7 cellular contexts compared by ENCODE assay signal in genomic region chr12:3041558-3042164, GRCh38. TPM values are rescaled to one million over a fixed set of nuclear protein-coding genes. Genes with fewer than 3 reads are reported as not detected.
DNase-seq lines count a peak whose midpoint lies in the region; ATAC-seq, FAIRE-seq and TF ChIP-seq lines count a peak whose summit lies in the region.

No MANE protein-coding gene starts in this region.

- no peak overlapping the region for H2BK15ac ChIP-seq in H1 (ENCODE audit: low read length)

- H2BK20ac ChIP-seq in H1 (ENCODE audit: low read length) = no peak overlapping the region

- no peaks in the 10 kb centered on the region for H3K79me1 ChIP-seq in H1 (ENCODE audit: low read depth, low read length)

- no peak overlapping the region for H3K23ac ChIP-seq in H1 (ENCODE audit: insufficient read length)

- TF ChIP-seq RAD21 in H1 (IDR thresholded peaks at IDR 0.05 in 1 of 2, conservative IDR thresholded peaks at IDR 0.05 in 1 of 2; ENCODE audit: low read depth in 2 of 2, low read length in 2 of 2) = peak; percentile 69 to 74

- peak overlapping the region; percentile 51; the same call in 1 of the 2 replicates for H4K8ac ChIP-seq in H1 (ENCODE audit: extremely low read depth, insufficient read depth, low read length)

- no peak overlapping the region for H3K4ac ChIP-seq in H1 (replicated peaks; ENCODE audit: insufficient read length, low read depth, low read length)

- no peaks in the 10 kb centered on the region for H3K27me3 ChIP-seq in H1 (replicated peaks in 1 of 4; ENCODE audit: control insufficient read depth in 3 of 4, extremely low read depth in 1 of 4, insufficient read depth in 3 of 4, low read length in 3 of 4)
- peaks cover 0 to 34% (median 0%) of the 10 kb centered on the region in 3 donors for H3K27me3 ChIP-seq in stomach

- H3K23me2 ChIP-seq in H1 (ENCODE audit: low read depth, low read length) = no peaks in the 10 kb centered on the region

- H3K9me3 Mint-ChIP-seq in activated CD4-positive, alpha-beta memory T cell treated with anti-CD3 and anti-CD28 coated beads for 36 hours = no peaks in the 10 kb centered on the region

- no peak overlapping the region for H4K91ac ChIP-seq in H1 (replicated peaks; ENCODE audit: insufficient read length, low read length)

- H3K79me2 ChIP-seq in H1 (ENCODE audit: control insufficient read depth in 1 of 2, insufficient read depth in 2 of 2, low read length in 2 of 2) = no peaks in the 10 kb centered on the region

- H3K36me3 Mint-ChIP-seq in activated CD4-positive, alpha-beta memory T cell treated with anti-CD3 and anti-CD28 coated beads for 36 hours = no peaks in the 10 kb centered on the region

- TF ChIP-seq CTCF in GM10248 (IDR thresholded peaks at IDR 0.05; ENCODE audit: control extremely low read depth, extremely low read depth, low read depth, missing control alignments) = peak; percentile 84
- peak; percentile 61 to 79 (median 79) for TF ChIP-seq CTCF in H1 (IDR thresholded peaks at IDR 0.05; ENCODE audit: control extremely low read depth in 1 of 3, insufficient read depth in 1 of 3, low read depth in 1 of 3, low read length in 3 of 3)
- TF ChIP-seq CTCF in stomach (IDR thresholded peaks at IDR 0.05) = peak in 4 of 7 experiments; percentile 18 to 57 (median 44)

- ATAC-seq in HG03354 (IDR thresholded peaks at IDR 0.05; ENCODE audit: poor library complexity, severe bottlenecking, unreplicated experiment) = peak; percentile 76

- DNase-seq in GM10248 (ENCODE audit: extremely low spot score) = peak; percentile 87
- peak; percentile 54 for DNase-seq in NCI-H526 treated with DMSO at 0.1 percent for 48 hours (lab: John Stamatoyannopoulos, UW)
- DNase-seq in activated CD4-positive, alpha-beta memory T cell treated with anti-CD3 and anti-CD28 coated beads for 36 hours = peak; percentile 74
- peak; percentile 34 to 69 for DNase-seq in H1 (ENCODE audit: low read depth in 1 of 2, low spot score in 2 of 2)
- DNase-seq in midbrain (lab: John Stamatoyannopoulos, UW) = peak; percentile 80
- DNase-seq in stomach = peak; percentile 65

- no peak overlapping the region for H2BK12ac ChIP-seq in H1 (ENCODE audit: low read depth, low read length)

- no peaks in the 10 kb centered on the region; a peak in 1 of 7 replicates for H3K4me1 ChIP-seq in H1 (replicated peaks in 1 of 4; ENCODE audit: control insufficient read depth in 3 of 4, insufficient read depth in 4 of 4, low read length in 3 of 4)
- H3K4me1 ChIP-seq in stomach = peaks cover 0 to 18% (median 0%) of the 10 kb centered on the region in 4 donors

- no peaks in the 10 kb centered on the region for H3K9me3 ChIP-seq in H1 (ENCODE audit: insufficient read depth in 2 of 2, low read depth in 1 of 2, low read length in 1 of 2)
- H3K9me3 ChIP-seq in stomach = no peaks in the 10 kb centered on the region

- TF ChIP-seq EP300 in H1 (IDR thresholded peaks at IDR 0.05; ENCODE audit: borderline replicate concordance in 1 of 2, low read depth in 2 of 2, low read length in 2 of 2) (no peak), stomach (IDR thresholded peaks at IDR 0.05) (no peak)

- TF ChIP-seq POLR2A in H1 (IDR thresholded peaks at IDR 0.05; ENCODE audit: control extremely low read depth in 1 of 2, low read depth in 2 of 2, low read length in 2 of 2) (no peak), stomach (IDR thresholded peaks at IDR 0.05) (no peak)

- peaks cover 24% of the 10 kb centered on the region for H3K27me3 Mint-ChIP-seq in activated CD4-positive, alpha-beta memory T cell treated with anti-CD3 and anti-CD28 coated beads for 36 hours

- no peak overlapping the region for H3K27ac Mint-ChIP-seq in activated CD4-positive, alpha-beta memory T cell treated with anti-CD3 and anti-CD28 coated beads for 36 hours

- peaks cover 0 to 11% of the 10 kb centered on the region in 2 experiments for H4K20me1 ChIP-seq in H1 (replicated peaks in 1 of 2; ENCODE audit: control insufficient read depth in 1 of 2, insufficient read depth in 2 of 2, low read length in 2 of 2)

- H3K4me1 Mint-ChIP-seq in activated CD4-positive, alpha-beta memory T cell treated with anti-CD3 and anti-CD28 coated beads for 36 hours (ENCODE audit: low read depth) = no peaks in the 10 kb centered on the region

- no peak overlapping the region for H3K56ac ChIP-seq in H1 (replicated peaks; ENCODE audit: insufficient read length, low read depth, low read length)

- H3K36me3 ChIP-seq in H1 (ENCODE audit: control insufficient read depth in 2 of 4, insufficient read depth in 4 of 4, low read length in 3 of 4) (peaks cover 14 to 35% (median 22%) of the 10 kb centered on the region in 4 experiments; a peak in 7 of 8 replicates), stomach (peaks cover 4 to 41% (median 31%) of the 10 kb centered on the region in 4 donors)

- H2AK5ac ChIP-seq in H1 (ENCODE audit: low read depth, low read length) = no peak overlapping the region

- no peak overlapping the region for H3K9ac ChIP-seq in H1 (replicated peaks in 1 of 4; ENCODE audit: extremely low read depth in 1 of 4, low read depth in 3 of 4, low read length in 3 of 4)

- no peak overlapping the region for H2BK5ac ChIP-seq in H1 (ENCODE audit: low read depth, low read length)

- POLR2A ChIA-PET in GM10248 (lab: Yijun Ruan, JAX) (no interaction called here), H1 (lab: Charles Lee; ENCODE audit: partially characterized antibody) (no interaction called here)
- POLR2A ChIA-PET in activated CD4-positive, alpha-beta memory T cell treated with anti-CD3 and anti-CD28 coated beads for 36 hours (lab: Charles Lee) = no interaction called here

- H4K5ac ChIP-seq in H1 (ENCODE audit: insufficient read length, low read depth, low read length) = no peak overlapping the region

- peak; percentile 86 for FAIRE-seq in H1 (lab: Jason Lieb, UNC)

- intact Hi-C loops in activated CD4-positive, alpha-beta memory T cell treated with anti-CD3 and anti-CD28 coated beads for 36 hours (cut with micrococcal nuclease) = loop anchor here (2.0 kb wide), 1 partner anchor 189 kb away; no protein-coding TSS in a partner anchor
- intact Hi-C loops in stomach (cut with DNase I; ENCODE audit: low total_unique reads) = no loop called here

- no peak overlapping the region for H2BK120ac ChIP-seq in H1 (replicated peaks; ENCODE audit: low read depth, low read length)

- no peak overlapping the region for H2AFZ ChIP-seq in H1 (ENCODE audit: low read length)

- no peak overlapping the region for H3K27ac ChIP-seq in H1 (ENCODE audit: low read depth, low read length)
- no peak overlapping the region for H3K27ac ChIP-seq in stomach

- no peak overlapping the region for H3K18ac ChIP-seq in H1 (ENCODE audit: extremely low read depth, low read length)

- H3K4me3 ChIP-seq in H1 (ENCODE audit: extremely low read depth in 1 of 4, insufficient read depth in 2 of 4, low read depth in 3 of 4, low read length in 4 of 4) (no peak overlapping the region), stomach (no peak overlapping the region)

- H3K14ac ChIP-seq in H1 (ENCODE audit: insufficient read length) = no peak overlapping the region

- CTCF ChIA-PET in GM10248 (lab: Yijun Ruan, JAX) = interaction anchor here (0.8 to 3.0 kb wide), 19 partner anchors 8 to 1251 kb away, joined by 3 to 10 read pairs (median 4); partner anchors contain the start of genes TEX52 and TULP3
- CTCF ChIA-PET in activated CD4-positive, alpha-beta memory T cell treated with anti-CD3 and anti-CD28 coated beads for 36 hours (lab: Charles Lee) = interaction anchor here (0.9 to 2.2 kb wide), 11 partner anchors 10 to 196 kb away, joined by 3 to 9 read pairs (median 5); partner anchors contain the start of gene TULP3
- CTCF ChIA-PET in H1 (lab: Charles Lee; ENCODE audit: partially characterized antibody) = interaction anchor here (0.6 to 2.8 kb wide), 34 partner anchors 7 to 258 kb away, joined by 3 to 14 read pairs (median 5); partner anchors contain the start of gene TEX52

- 86% methylated on average over 11 of the region's 11 CpGs; no CpG with 5 or more reads in 1 of the 2 experiments for WGBS in H1 (ENCODE audit: extremely low coverage in 1 of 2, insufficient coverage in 1 of 2, insufficient read length in 1 of 2, insufficient replicate concordance in 2 of 2, low coverage in 1 of 2, low lambda C conversion rate in 2 of 2, missing lambda C conversion rate in 1 of 2), 2 experiments
- 68 to 75% (median 71%) methylated on average over 11 of the region's 11 CpGs for WGBS in stomach, 5 donors

- H3K4me2 ChIP-seq in H1 (ENCODE audit: insufficient read depth in 1 of 2, low read depth in 2 of 2, low read length in 2 of 2) = no peak overlapping the region

- H3K4me3 Mint-ChIP-seq in activated CD4-positive, alpha-beta memory T cell treated with anti-CD3 and anti-CD28 coated beads for 36 hours = no peak overlapping the region

TF ChIP-seq in H1, 55 proteins besides CTCF, POLR2A, EP300 and RAD21:
- TF ChIP-seq EZH2 (IDR thresholded peaks at IDR 0.05; ENCODE audit: low read depth, low read length, severe bottlenecking) (no peak), MAFK (IDR thresholded peaks at IDR 0.05; ENCODE audit: low read depth, low read length) (no peak), E2F6 (IDR thresholded peaks at IDR 0.05) (no peak), SRF (IDR thresholded peaks at IDR 0.05; ENCODE audit: low read depth, low read length) (no peak), BACH1 (IDR thresholded peaks at IDR 0.05; ENCODE audit: low read length) (no peak), RFX5 (IDR thresholded peaks at IDR 0.05; ENCODE audit: borderline replicate concordance, low read depth, low read length) (no peak)

RNA-seq across cellular contexts. Expression of gene TSPAN9, which starts 35.5 kb away (rescaled TPM):
- total RNA-seq in activated CD4-positive, alpha-beta memory T cell treated with anti-CD3 and anti-CD28 coated beads for 36 hours = 1 to 10 TPM in 1 of 2 experiments, under 1 TPM in 1; 0.87 to 1.2 TPM
- 26.1 and 29.1 TPM in 2 replicates for total RNA-seq in H1 (2021; fragmentation: NEBNext Ultra II Directional; extraction: Animal tissue kit (Norgen Biotek cat#: 25700))
- polyA plus RNA-seq in H1 (2011; rRNA removed) (11.5 and 20.7 TPM in 2 replicates), stomach (1 to 10 TPM; 4.1 to 9.4 (median 6.4) TPM)
- 18.5 TPM for polyA plus RNA-seq in H1 (2011; cell fraction: cytosol; rRNA removed)
- polyA plus RNA-seq in H1 (2011; cell fraction: nucleus; rRNA removed) = 28.8 TPM
- polyA plus RNA-seq in H1 (2012, experiment 1 of 2) = 12.7 to 19.8 TPM (median 17.2 TPM) in 4 replicates
- polyA plus RNA-seq in H1 (2012, experiment 2 of 2) = 14.9 TPM
- 20.1 TPM for polyA plus RNA-seq in H1 (2013, experiment 1 of 2)
- polyA plus RNA-seq in H1 (2013, experiment 2 of 2) = 22.9 TPM
- polyA minus RNA-seq in H1 (2011; rRNA and poly(A)+ RNA removed) = 22.9 and 41.1 TPM in 2 replicates
- 7.2 TPM for polyA minus RNA-seq in H1 (2011; cell fraction: cytosol; rRNA and poly(A)+ RNA removed)
- polyA minus RNA-seq in H1 (2011; cell fraction: nucleus; rRNA and poly(A)+ RNA removed) = 17.2 TPM
- total RNA-seq in stomach = 10 to 100 TPM in 3 of 5 donors, 1 to 10 TPM in 2; 1.4 to 58.3 (median 15.6) TPM
